In the genomic region with DNA sequence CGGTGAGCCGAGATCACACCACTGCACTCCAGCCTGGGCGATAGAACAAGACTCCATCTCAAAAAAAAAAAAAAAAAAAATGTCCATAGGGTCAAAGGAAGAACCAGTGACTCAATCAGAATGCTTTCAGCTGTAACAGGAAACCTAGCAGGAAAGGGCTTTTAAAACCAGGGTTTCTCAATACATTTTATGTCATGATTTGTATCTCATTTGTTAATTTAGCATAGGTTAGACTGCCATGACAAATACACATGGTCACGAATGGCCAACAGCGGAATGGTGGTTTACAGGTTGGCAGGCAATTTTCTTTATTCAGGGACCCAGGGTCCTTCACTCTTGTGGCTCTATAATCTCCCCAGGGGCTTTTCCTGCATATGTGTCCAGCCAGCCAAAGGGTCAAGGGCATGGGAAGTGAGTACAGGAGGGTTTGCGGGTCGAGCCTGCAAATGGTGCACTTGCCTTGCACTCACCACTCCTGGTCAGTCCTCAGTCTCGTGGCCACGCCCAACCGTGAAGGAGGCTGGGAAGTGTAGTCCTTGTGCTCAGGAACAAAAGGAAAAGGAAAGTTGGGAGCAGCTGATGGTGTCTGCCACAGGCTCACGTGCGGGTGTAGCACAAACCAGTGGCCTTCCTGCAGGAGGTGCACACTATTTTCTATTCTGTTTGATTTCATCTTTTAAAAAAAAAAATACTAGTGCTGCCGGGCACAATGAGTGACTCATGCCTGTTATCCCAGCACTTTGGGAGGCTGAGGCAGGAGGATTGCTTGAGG, we compare ENCODE assay signal across 8 cellular contexts. TPM values are rescaled to one million over a fixed set of nuclear protein-coding genes. Genes with fewer than 3 reads are reported as not detected.
DNase-seq lines count a peak whose midpoint lies in the region; ATAC-seq, FAIRE-seq and TF ChIP-seq lines count a peak whose summit lies in the region.
"Had no signal": no experiment of that assay in that cellular context is flagged by ENCODE, and none has a peak within 500 bp of the region (broad histone marks: within the 10 kb centered on the region; RNA-seq: fewer than 3 reads in every experiment).

No MANE protein-coding gene starts in this region.

- H4K20me1 ChIP-seq in mammary epithelial cell (ENCODE audit: insufficient read depth, low read length), result no peaks in the 10 kb centered on the region
- no peaks in the 10 kb centered on the region for H4K20me1 ChIP-seq in Karpas-422 (ENCODE audit: insufficient read depth, low read depth, low read length)

- H3K36me3 ChIP-seq in mammary epithelial cell (ENCODE audit: insufficient read depth, low read length) (peaks cover 18% of the 10 kb centered on the region), Karpas-422 (ENCODE audit: insufficient read depth, low read length) (peaks cover 15% of the 10 kb centered on the region; the same call in 1 of the 2 replicates)

- no peak overlapping the region for H3K4me3 Mint-ChIP-seq in osteocyte (ENCODE audit: unreplicated experiment)
- H3K4me3 Mint-ChIP-seq in activated T-cell treated with anti-CD3 and anti-CD28 coated beads, Interleukin-2, amount 50 U/mL, for 4 hours, result no peak overlapping the region
- H3K4me3 Mint-ChIP-seq: activated CD4-positive, alpha-beta T cell treated with anti-CD3 and anti-CD28 coated beads for 36 hours; activated naive CD8-positive, alpha-beta T cell treated with anti-CD3 and anti-CD28 coated beads for 36 hours; mesothelial cell of epicardium had no signal

- H3K4me3 ChIP-seq in mammary epithelial cell (replicated peaks in 1 of 3; ENCODE audit: insufficient read depth in 1 of 3, low read depth in 2 of 3, low read length in 3 of 3), result no peak overlapping the region
- no peak overlapping the region for H3K4me3 ChIP-seq in Karpas-422 (ENCODE audit: low read length)

- no peak for TF ChIP-seq CTCF in mammary epithelial cell (conservative IDR thresholded peaks at IDR 0.05 in 1 of 2, IDR thresholded peaks at IDR 0.05 in 1 of 2; ENCODE audit: extremely low read depth in 1 of 2, insufficient read depth in 1 of 2, low read depth in 1 of 2, low read length in 2 of 2)
- no peak for TF ChIP-seq CTCF in osteocyte (IDR thresholded peaks at IDR 0.05)

- no peak overlapping the region for H3K9ac ChIP-seq in mammary epithelial cell (ENCODE audit: insufficient read depth, low read length)
- H3K9ac ChIP-seq in Karpas-422 (ENCODE audit: low read length), result no peak overlapping the region

- no peaks in the 10 kb centered on the region for H3K27me3 ChIP-seq in mammary epithelial cell (ENCODE audit: insufficient read depth, low read length)
- H3K27me3 ChIP-seq in Karpas-422 (ENCODE audit: low read length), result no peaks in the 10 kb centered on the region

- no peaks in the 10 kb centered on the region for H3K9me2 ChIP-seq in Karpas-422 (replicated peaks; ENCODE audit: insufficient read depth, low read length)

- H3K27me3 Mint-ChIP-seq in osteocyte (ENCODE audit: unreplicated experiment), result no peaks in the 10 kb centered on the region
- no peaks in the 10 kb centered on the region for H3K27me3 Mint-ChIP-seq in activated T-cell treated with anti-CD3 and anti-CD28 coated beads, Interleukin-2, amount 50 U/mL, for 4 hours (ENCODE audit: low read depth)
- H3K27me3 Mint-ChIP-seq: activated CD4-positive, alpha-beta T cell treated with anti-CD3 and anti-CD28 coated beads for 36 hours; activated naive CD8-positive, alpha-beta T cell treated with anti-CD3 and anti-CD28 coated beads for 36 hours had no signal

- FAIRE-seq in HTR-8/SVneo (lab: Jason Lieb, UNC), result peak; percentile 85

- peak overlapping the region; percentile 15 for H3K4me2 ChIP-seq in mammary epithelial cell (ENCODE audit: insufficient read depth, low read depth, low read length)
- no peak overlapping the region for H3K4me2 ChIP-seq in Karpas-422 (ENCODE audit: low read depth, low read length, poor library complexity, severe bottlenecking)

- H2AFZ ChIP-seq in mammary epithelial cell (ENCODE audit: low read depth, low read length), result no peak overlapping the region
- no peak overlapping the region for H2AFZ ChIP-seq in Karpas-422 (ENCODE audit: low read length)

- H3K36me3 Mint-ChIP-seq in osteocyte (ENCODE audit: unreplicated experiment), result peaks cover 39% of the 10 kb centered on the region
- peaks cover 33% of the 10 kb centered on the region for H3K36me3 Mint-ChIP-seq in activated T-cell treated with anti-CD3 and anti-CD28 coated beads, Interleukin-2, amount 50 U/mL, for 4 hours (ENCODE audit: insufficient read depth)

- dilution Hi-C loops in mammary epithelial cell (cut with HindIII; ENCODE audit: low sequenced_read_pairs), result no loop called here

- BruUV-seq in mammary epithelial cell (replicated peaks; lab: Mats Ljungman, UMichigan), result no TSS peak

- intact Hi-C loops in mammary epithelial cell (cut with micrococcal nuclease), result no loop called here

- peak overlapping the region; percentile 23 for H3K27ac Mint-ChIP-seq in osteocyte (ENCODE audit: unreplicated experiment)
- H3K27ac Mint-ChIP-seq: activated CD4-positive, alpha-beta T cell treated with anti-CD3 and anti-CD28 coated beads for 36 hours; activated naive CD8-positive, alpha-beta T cell treated with anti-CD3 and anti-CD28 coated beads for 36 hours; mesothelial cell of epicardium had no signal

- in situ Hi-C loops in mammary epithelial cell (cut with MboI; ENCODE audit: low sequenced_read_pairs in 2 of 2), result no loop called here

- DNase-seq in HTR-8/SVneo (ENCODE audit: insufficient read length, low spot score) (peak; percentile 25), mammary epithelial cell (peak; percentile 35), osteocyte (ENCODE audit: extremely low spot score, unreplicated experiment) (no peak), Karpas-422 (no peak)
- no peak for DNase-seq in activated T-cell treated with anti-CD3 and anti-CD28 coated beads, Interleukin-2, amount 50 U/mL, for 4 hours
- DNase-seq: activated CD4-positive, alpha-beta T cell treated with anti-CD3 and anti-CD28 coated beads for 36 hours; activated naive CD8-positive, alpha-beta T cell treated with anti-CD3 and anti-CD28 coated beads for 36 hours had no signal

- H3K9me3 ChIP-seq in mammary epithelial cell (replicated peaks; ENCODE audit: insufficient read depth, low read length) (no peaks in the 10 kb centered on the region), Karpas-422 (ENCODE audit: low read length) (no peaks in the 10 kb centered on the region)

- H3K79me2 ChIP-seq in mammary epithelial cell (ENCODE audit: insufficient read depth, low read length), result peaks cover 12% of the 10 kb centered on the region
- H3K79me2 ChIP-seq in Karpas-422 (ENCODE audit: low read length), result peaks cover 9% of the 10 kb centered on the region; the same call in 1 of the 2 replicates

- no peak overlapping the region for H3K27ac ChIP-seq in mammary epithelial cell (ENCODE audit: insufficient read depth, low read depth, low read length)
- no peak overlapping the region for H3K27ac ChIP-seq in Karpas-422 (ENCODE audit: low read length)

- no peak for ATAC-seq in activated T-cell treated with anti-CD3 and anti-CD28 coated beads, Interleukin-2, amount 50 U/mL, for 4 hours
- ATAC-seq: activated CD4-positive, alpha-beta T cell treated with anti-CD3 and anti-CD28 coated beads for 36 hours had no signal

- 81% methylated on average over 11 of the region's 13 CpGs for WGBS in mammary epithelial cell (ENCODE audit: low coverage, missing lambda C conversion rate)

- CTCF ChIA-PET in mammary epithelial cell (lab: Charles Lee; ENCODE audit: low non-redundant PET), result no interaction called here

- H3K4me1 ChIP-seq in mammary epithelial cell (ENCODE audit: insufficient read depth, low read length) (peaks cover 16% of the 10 kb centered on the region), Karpas-422 (ENCODE audit: low read length) (no peaks in the 10 kb centered on the region)

- H3K4me1 Mint-ChIP-seq in osteocyte (ENCODE audit: unreplicated experiment), result peaks cover 5% of the 10 kb centered on the region
- H3K4me1 Mint-ChIP-seq in activated T-cell treated with anti-CD3 and anti-CD28 coated beads, Interleukin-2, amount 50 U/mL, for 4 hours (ENCODE audit: low read depth), result no peaks in the 10 kb centered on the region
- H3K4me1 Mint-ChIP-seq: activated CD4-positive, alpha-beta T cell treated with anti-CD3 and anti-CD28 coated beads for 36 hours; activated naive CD8-positive, alpha-beta T cell treated with anti-CD3 and anti-CD28 coated beads for 36 hours; mesothelial cell of epicardium had no signal

- H3K9me3 Mint-ChIP-seq in osteocyte (ENCODE audit: unreplicated experiment), result no peaks in the 10 kb centered on the region
- no peaks in the 10 kb centered on the region for H3K9me3 Mint-ChIP-seq in activated T-cell treated with anti-CD3 and anti-CD28 coated beads, Interleukin-2, amount 50 U/mL, for 4 hours
- H3K9me3 Mint-ChIP-seq: activated naive CD8-positive, alpha-beta T cell treated with anti-CD3 and anti-CD28 coated beads for 36 hours; mesothelial cell of epicardium had no signal

RNA-seq across cellular contexts. Expression of a gene that starts 14.8 kb away (rescaled TPM):
- total RNA-seq in mammary epithelial cell (10 to 100 TPM; 10.5 to 22.4 TPM), osteocyte (17.5 and 19.2 TPM in 2 replicates)
- 11.3 TPM for polyA plus RNA-seq in mammary epithelial cell
- polyA minus RNA-seq in mammary epithelial cell, result 9.8 TPM
- 10 to 100 TPM; 38.1 to 41.0 (median 38.6) TPM for total RNA-seq in activated T-cell treated with anti-CD3 and anti-CD28 coated beads, Interleukin-2, amount 50 U/mL, for 4 hours
- total RNA-seq in Karpas-422 (2014; rRNA removed; shearing (Covaris generic); ENCODE audit: low replicate concordance), result 17.4 and 41.5 TPM in 2 replicates

RNA-seq across cellular contexts. Expression of a gene that starts 32.0 kb away (rescaled TPM):
- total RNA-seq in mammary epithelial cell (under 1 TPM in 1 of 2 donors, not detected in 1; 0.09 TPM), osteocyte (0.08 TPM in 1 of 2 replicates, not detected in the other)
- 0.06 TPM for polyA plus RNA-seq in mammary epithelial cell
- polyA minus RNA-seq in mammary epithelial cell, result not detected
- total RNA-seq in activated T-cell treated with anti-CD3 and anti-CD28 coated beads, Interleukin-2, amount 50 U/mL, for 4 hours, result not detected
- 1.1 TPM in 1 of 2 replicates, not detected in the other for total RNA-seq in Karpas-422 (2014; rRNA removed; shearing (Covaris generic); ENCODE audit: low replicate concordance)
- total RNA-seq: activated CD4-positive, alpha-beta T cell treated with anti-CD3 and anti-CD28 coated beads for 36 hours; activated naive CD8-positive, alpha-beta T cell treated with anti-CD3 and anti-CD28 coated beads for 36 hours; mesothelial cell of epicardium had no signal

RNA-seq across cellular contexts. Expression of a gene that starts 54.3 kb away (rescaled TPM):
- total RNA-seq in mammary epithelial cell (1 to 10 TPM in 1 of 2 donors, under 1 TPM in 1; 0.17 to 1.9 TPM), osteocyte (0.48 and 0.65 TPM in 2 replicates)
- 0.03 TPM for polyA plus RNA-seq in mammary epithelial cell
- polyA minus RNA-seq in mammary epithelial cell, result not detected
- under 1 TPM; 0.63 to 0.83 (median 0.68) TPM for total RNA-seq in activated T-cell treated with anti-CD3 and anti-CD28 coated beads, Interleukin-2, amount 50 U/mL, for 4 hours
- total RNA-seq in Karpas-422 (2014; rRNA removed; shearing (Covaris generic); ENCODE audit: low replicate concordance), result 0.11 and 0.41 TPM in 2 replicates

RNA-seq across cellular contexts. Expression of a gene that starts 55.4 kb away (rescaled TPM):
- 10 to 100 TPM in 1 of 2 donors, 1 to 10 TPM in 1; 7.0 to 25.9 TPM for total RNA-seq in mammary epithelial cell
- 3.3 TPM for polyA plus RNA-seq in mammary epithelial cell
- polyA minus RNA-seq in mammary epithelial cell, result 4.6 TPM
- total RNA-seq in osteocyte, result 93.8 and 99.0 TPM in 2 replicates
- under 1 TPM in 1 of 3 donors, not detected in 2; 0.16 TPM for total RNA-seq in activated T-cell treated with anti-CD3 and anti-CD28 coated beads, Interleukin-2, amount 50 U/mL, for 4 hours
- 3.3 and 11.2 TPM in 2 replicates for total RNA-seq in Karpas-422 (2014; rRNA removed; shearing (Covaris generic); ENCODE audit: low replicate concordance)
- total RNA-seq: activated naive CD8-positive, alpha-beta T cell treated with anti-CD3 and anti-CD28 coated beads for 36 hours had no signal

Comparison
In these comparisons a context has a peak if more than half of its experiments do, and no peak if none do; other contexts are left out.
1. DNase-seq: peak in HTR-8/SVneo (single experiment) and mammary epithelial cell (single experiment); none in osteocyte (single experiment), activated T-cell treated with anti-CD3 and anti-CD28 coated beads, Interleukin-2, amount 50 U/mL, for 4 hours (single experiment) and Karpas-422 (single experiment).